ENCODE assay signal across 15 cellular contexts in the genomic region with DNA sequence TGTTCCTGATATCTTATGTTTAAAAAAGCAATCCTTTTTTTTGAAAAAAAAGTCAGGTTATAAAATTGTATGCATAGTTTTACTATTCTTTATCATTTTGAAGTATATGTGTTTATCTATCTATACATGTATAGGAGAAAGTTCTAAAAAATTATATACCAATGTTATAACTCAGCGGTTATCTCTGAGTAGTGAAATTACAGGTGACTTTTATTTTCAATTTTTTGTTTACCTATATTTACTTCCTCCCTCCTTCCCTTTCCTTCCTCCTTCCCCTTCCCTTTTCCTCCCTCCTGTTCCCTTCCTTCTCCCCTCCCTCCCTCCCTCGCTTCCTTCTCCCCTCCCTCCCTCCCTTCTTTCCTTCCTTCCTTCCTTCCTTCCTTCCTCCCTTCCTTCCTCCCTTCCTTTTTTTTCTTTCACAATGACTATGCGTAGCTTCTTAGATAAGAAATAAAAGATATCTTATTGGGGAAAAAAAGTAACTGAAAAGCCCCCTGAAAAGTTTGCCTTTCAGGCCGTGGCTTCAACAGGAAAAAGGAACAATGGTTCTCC.
DNase-seq lines count a peak whose midpoint lies in the region; ATAC-seq and TF ChIP-seq lines count a peak whose summit lies in the region.
"Had no signal": no experiment of that assay in that cellular context is flagged by ENCODE, and none has a peak within 500 bp of the region (broad histone marks: within the 10 kb centered on the region; RNA-seq: fewer than 3 reads in every experiment).

No MANE protein-coding gene starts in this region.

- intact Hi-C loops in Calu3 (cut with micrococcal nuclease; ENCODE audit: unreplicated experiment) = no loop called here

- TF ChIP-seq CTCF in Calu3 (IDR thresholded peaks at IDR 0.05; ENCODE audit: unreplicated experiment) = no peak
- TF ChIP-seq CTCF in chondrocyte (IDR thresholded peaks at IDR 0.05) = no peak

- H3K36me3 ChIP-seq in mesodermal cell (ENCODE audit: control insufficient read depth, insufficient read depth, low read length) (no peaks in the 10 kb centered on the region), subcutaneous abdominal adipose tissue (ENCODE audit: control insufficient read depth in 5 of 5, insufficient read depth in 5 of 5, low read length in 5 of 5) (no peaks in the 10 kb centered on the region)
- H3K36me3 ChIP-seq: Peyer's patch had no signal

- DNase-seq in Calu3 (no peak), chondrocyte (ENCODE audit: low spot score) (no peak), dermis blood vessel endothelial cell (no peak), C1 segment of cervical spinal cord (lab: John Stamatoyannopoulos, UW) (no peak), KBM-7 (no peak)
- DNase-seq in natural killer cell treated with Interleukin-12 subunit alpha and Interleukin-12 subunit beta and Interleukin-15 and Interleukin-18, amount 100 ng/mL, for 72 hours (ENCODE audit: low spot score) = no peak
- DNase-seq: activated CD4-positive, alpha-beta T cell treated with anti-CD3 and anti-CD28 coated beads for 36 hours; activated T-cell treated with anti-CD3 and anti-CD28 coated beads, Interleukin-2, amount 50 U/mL, for 1 hour; effector CD4-positive, alpha-beta T cell; NCI-H1417 treated with DMSO at 0.1 percent for 48 hours; NCI-H510A treated with DMSO at 0.1 percent for 48 hours; Peyer's patch; T-helper 1 cell had no signal

- no TSS peak for BruUV-seq in Calu3 (replicated peaks; lab: Mats Ljungman, UMichigan)

- H3K4me1 ChIP-seq in mesodermal cell (ENCODE audit: control insufficient read depth, insufficient read depth, low read length, poor library complexity, severe bottlenecking) (peaks cover 41% of the 10 kb centered on the region), subcutaneous abdominal adipose tissue (ENCODE audit: control insufficient read depth in 5 of 5, insufficient read depth in 5 of 5, low read length in 5 of 5) (peaks cover 17 to 69% (median 44%) of the 10 kb centered on the region in 5 donors)

- H3K27ac ChIP-seq in mesodermal cell (ENCODE audit: low read depth, low read length, severe bottlenecking) (peak overlapping the region; percentile 92), subcutaneous abdominal adipose tissue (ENCODE audit: low read depth, low read length) (peak overlapping the region; percentile 78)

- in situ Hi-C loops in KBM-7 (cut with MboI; ENCODE audit: low pct_unique_long_range_greater_than_20kb, low sequenced_read_pairs) = no loop called here

- H3K4me3 ChIP-seq in mesodermal cell (ENCODE audit: extremely low read depth, insufficient read depth, low read length, poor library complexity, severe bottlenecking) (no peak overlapping the region), subcutaneous abdominal adipose tissue (ENCODE audit: low read depth in 1 of 5, low read length in 5 of 5) (peak overlapping the region in 3 of 5 donors; percentile 24 to 48 (median 34))
- H3K4me3 ChIP-seq: Peyer's patch had no signal

- WGBS in mesodermal cell (ENCODE audit: insufficient coverage in 2 of 2), 2 experiments = 62 to 66% methylated on average over 1 to 2 of the region's 4 CpGs

- H3K27me3 Mint-ChIP-seq in Calu3 (ENCODE audit: unreplicated experiment) (no peaks in the 10 kb centered on the region), chondrocyte (ENCODE audit: low read depth) (no peaks in the 10 kb centered on the region)
- H3K27me3 Mint-ChIP-seq in natural killer cell treated with Interleukin-12 subunit alpha and Interleukin-12 subunit beta and Interleukin-15 and Interleukin-18, amount 100 ng/mL, for 72 hours = peaks cover 7 to 9% of the 10 kb centered on the region in 2 donors

- CTCF ChIA-PET in Calu3 (lab: Charles Lee) = interaction anchor here (0.5 to 3.1 kb wide), 11 partner anchors 18 to 437 kb away, joined by 3 to 36 read pairs (median 4); a partner anchor contains a TSS

- H3K36me3 Mint-ChIP-seq in Calu3 (ENCODE audit: insufficient read depth, unreplicated experiment) = peaks cover 12% of the 10 kb centered on the region
- H3K36me3 Mint-ChIP-seq in chondrocyte (ENCODE audit: low read depth) = no peaks in the 10 kb centered on the region
- H3K36me3 Mint-ChIP-seq in natural killer cell treated with Interleukin-12 subunit alpha and Interleukin-12 subunit beta and Interleukin-15 and Interleukin-18, amount 100 ng/mL, for 72 hours = no peaks in the 10 kb centered on the region

- H3K27ac Mint-ChIP-seq in Calu3 (ENCODE audit: unreplicated experiment) (peak overlapping the region; percentile 88), chondrocyte (ENCODE audit: unreplicated experiment) (peak overlapping the region; percentile 96)
- no peak overlapping the region for H3K27ac Mint-ChIP-seq in natural killer cell treated with Interleukin-12 subunit alpha and Interleukin-12 subunit beta and Interleukin-15 and Interleukin-18, amount 100 ng/mL, for 72 hours
- H3K27ac Mint-ChIP-seq: activated CD4-positive, alpha-beta T cell treated with anti-CD3 and anti-CD28 coated beads for 36 hours had no signal

- H3K9me3 Mint-ChIP-seq in Calu3 (ENCODE audit: low read depth, unreplicated experiment) (no peaks in the 10 kb centered on the region), chondrocyte (ENCODE audit: low read depth) (no peaks in the 10 kb centered on the region)
- H3K9me3 Mint-ChIP-seq in natural killer cell treated with Interleukin-12 subunit alpha and Interleukin-12 subunit beta and Interleukin-15 and Interleukin-18, amount 100 ng/mL, for 72 hours = no peaks in the 10 kb centered on the region

- H3K4me1 Mint-ChIP-seq in Calu3 (ENCODE audit: low read depth, unreplicated experiment) = peaks cover 22% of the 10 kb centered on the region
- H3K4me1 Mint-ChIP-seq in chondrocyte (ENCODE audit: low read depth) = peaks cover 61% of the 10 kb centered on the region
- peaks cover 7 to 11% of the 10 kb centered on the region in 2 donors for H3K4me1 Mint-ChIP-seq in natural killer cell treated with Interleukin-12 subunit alpha and Interleukin-12 subunit beta and Interleukin-15 and Interleukin-18, amount 100 ng/mL, for 72 hours (ENCODE audit: low read depth in 2 of 2)

- H3K9me3 ChIP-seq in mesodermal cell (ENCODE audit: control insufficient read depth, low read length) = no peaks in the 10 kb centered on the region
- no peaks in the 10 kb centered on the region for H3K9me3 ChIP-seq in subcutaneous abdominal adipose tissue (ENCODE audit: control insufficient read depth in 5 of 5, low read length in 5 of 5)
- H3K9me3 ChIP-seq: Peyer's patch had no signal

- no peaks in the 10 kb centered on the region for H3K27me3 ChIP-seq in subcutaneous abdominal adipose tissue (ENCODE audit: control insufficient read depth in 5 of 5, insufficient read depth in 4 of 5, low read length in 5 of 5)
- H3K27me3 ChIP-seq: Peyer's patch had no signal

- peak overlapping the region; percentile 54 for H3K4me3 Mint-ChIP-seq in Calu3 (ENCODE audit: low read depth, unreplicated experiment)
- no peak overlapping the region for H3K4me3 Mint-ChIP-seq in chondrocyte (ENCODE audit: unreplicated experiment)
- no peak overlapping the region for H3K4me3 Mint-ChIP-seq in natural killer cell treated with Interleukin-12 subunit alpha and Interleukin-12 subunit beta and Interleukin-15 and Interleukin-18, amount 100 ng/mL, for 72 hours
- H3K4me3 Mint-ChIP-seq: activated CD4-positive, alpha-beta T cell treated with anti-CD3 and anti-CD28 coated beads for 36 hours had no signal

- no peak for ATAC-seq in natural killer cell treated with Interleukin-12 subunit alpha and Interleukin-12 subunit beta and Interleukin-15 and Interleukin-18, amount 100 ng/mL, for 72 hours
- ATAC-seq: activated CD4-positive, alpha-beta T cell treated with anti-CD3 and anti-CD28 coated beads for 36 hours had no signal

- no peak overlapping the region for H3K9ac ChIP-seq in subcutaneous abdominal adipose tissue (ENCODE audit: low read length in 5 of 5)

Comparison
In these comparisons a context has a peak if more than half of its experiments do, and no peak if none do; other contexts are left out.
1. H3K27ac Mint-ChIP-seq: peak in Calu3 (single experiment) and chondrocyte (single experiment); none in natural killer cell treated with Interleukin-12 subunit alpha and Interleukin-12 subunit beta and Interleukin-15 and Interleukin-18, amount 100 ng/mL, for 72 hours (0 of 2).